Comparison of ENCODE assay signal across 24 cellular contexts in the genomic region with DNA sequence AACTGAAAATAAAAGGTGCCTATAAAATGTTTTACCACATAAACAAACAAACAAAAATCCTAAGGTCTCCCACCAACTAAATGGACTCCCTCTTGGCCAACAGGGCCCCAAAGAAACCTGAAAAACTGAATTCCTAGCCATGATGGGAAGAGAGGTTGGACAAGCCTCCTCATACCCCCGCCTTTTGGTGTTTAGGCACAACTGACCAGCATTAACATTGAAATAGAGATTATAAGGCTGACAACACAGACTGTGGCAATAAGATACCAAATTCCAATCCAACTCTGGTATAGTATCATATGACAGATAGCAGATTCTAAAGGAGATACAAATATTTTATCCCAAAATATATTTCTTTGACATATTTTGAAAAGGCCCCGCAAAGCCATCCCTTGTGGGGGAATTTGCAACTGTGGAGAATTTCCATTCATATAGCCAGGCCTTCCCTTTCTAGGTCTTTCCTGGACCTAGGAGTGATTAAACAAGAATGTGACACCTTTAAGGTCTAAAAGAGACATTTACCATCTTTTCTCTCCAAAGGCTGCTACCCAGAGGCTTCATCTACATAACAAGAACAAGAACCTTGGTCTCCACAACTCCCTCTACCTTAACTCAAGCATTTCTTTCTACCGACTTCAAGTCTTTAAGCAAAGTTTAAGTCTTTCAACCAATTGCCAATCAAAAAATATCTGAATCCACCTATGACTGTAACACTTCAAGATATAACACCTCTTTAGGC.
"Had no signal": no experiment of that assay in that cellular context is flagged by ENCODE, and none has a peak within 500 bp of the region (broad histone marks: within the 10 kb centered on the region; RNA-seq: fewer than 3 reads in every experiment).

No MANE protein-coding gene starts in this region.

- H3K27ac Mint-ChIP-seq: activated naive CD8-positive, alpha-beta T cell treated with anti-CD3 and anti-CD28 coated beads for 36 hours; nephron; stimulated activated memory B cell treated with anti-CD40 and anti-IgM and Interleukin-4, amounts not matched to agents 10 μg/mL and 1 μg/mL and 100 μg/mL, for 72 hours; T-cell; T-helper 2 cell treated with Interferon-gamma antibody and Interleukin-4, amounts not matched to agents 5 μg/mL and 100 μg/mL, for 36 hours had no signal

- H3K27me3 ChIP-seq: stomach, transverse colon, uterus had no signal

- H3K4me1 ChIP-seq: stomach, transverse colon, uterus had no signal

- H3K36me3 Mint-ChIP-seq: stimulated activated memory B cell treated with anti-CD40 and anti-IgM and Interleukin-4, amounts not matched to agents 10 μg/mL and 1 μg/mL and 100 μg/mL, for 72 hours; T-cell had no signal

- H3K4me3 Mint-ChIP-seq: activated naive CD8-positive, alpha-beta T cell treated with anti-CD3 and anti-CD28 coated beads for 36 hours; nephron; stimulated activated memory B cell treated with anti-CD40 and anti-IgM and Interleukin-4, amounts not matched to agents 10 μg/mL and 1 μg/mL and 100 μg/mL, for 72 hours; T-cell; T-helper 2 cell treated with Interferon-gamma antibody and Interleukin-4, amounts not matched to agents 5 μg/mL and 100 μg/mL, for 36 hours had no signal

- H3K4me3 ChIP-seq: stomach, transverse colon, uterus had no signal

- H3K4me1 Mint-ChIP-seq: activated naive CD8-positive, alpha-beta T cell treated with anti-CD3 and anti-CD28 coated beads for 36 hours; stimulated activated memory B cell treated with anti-CD40 and anti-IgM and Interleukin-4, amounts not matched to agents 10 μg/mL and 1 μg/mL and 100 μg/mL, for 72 hours; T-cell had no signal

- H3K27me3 Mint-ChIP-seq: activated naive CD8-positive, alpha-beta T cell treated with anti-CD3 and anti-CD28 coated beads for 36 hours had no signal

- H3K36me3 ChIP-seq: stomach, transverse colon, uterus, WERI-Rb-1 had no signal

- H3K9me3 ChIP-seq: stomach, transverse colon, uterus had no signal

- H3K27ac ChIP-seq: stomach, transverse colon, uterus, WERI-Rb-1 had no signal

- DNase-seq: activated CD4-positive, alpha-beta T cell treated with anti-CD3 and anti-CD28 coated beads for 1 hour; activated CD4-positive, alpha-beta T cell treated with anti-CD3 and anti-CD28 coated beads, Interleukin-2, amount 50 U/mL, for 4 hours; activated naive CD4-positive, alpha-beta T cell treated with Interleukin-2 at 50 U/mL for 16 hours; activated naive CD8-positive, alpha-beta T cell treated with anti-CD3 and anti-CD28 coated beads for 36 hours; activated T-cell treated with anti-CD3 and anti-CD28 coated beads, Interleukin-2, amount 50 U/mL, for 48 hours; central memory CD4-positive, alpha-beta T cell; dermis blood vessel endothelial cell; effector CD8-positive, alpha-beta T cell; foreskin melanocyte; hippocampal formation; left ventricle myocardium superior; posterior cingulate gyrus; small intestine; stimulated activated CD4-positive, alpha-beta T cell treated with anti-CD3 and anti-CD28 coated beads, Interleukin-2, amount 100 ng/mL, for 24 hours; stomach; T-cell; transverse colon; uterus; WERI-Rb-1 had no signal

- H3K9me3 Mint-ChIP-seq: T-helper 2 cell treated with Interferon-gamma antibody and Interleukin-4, amounts not matched to agents 5 μg/mL and 100 μg/mL, for 36 hours had no signal

- ATAC-seq: esophagus mucosa; left ventricle myocardium superior; sciatic nerve; stimulated activated memory B cell treated with anti-CD40 and anti-IgM and Interleukin-4, amounts not matched to agents 10 μg/mL and 1 μg/mL and 100 μg/mL, for 72 hours; T-cell had no signal
